Comparison of ENCODE assay signal across 20 cellular contexts in the genomic region with DNA sequence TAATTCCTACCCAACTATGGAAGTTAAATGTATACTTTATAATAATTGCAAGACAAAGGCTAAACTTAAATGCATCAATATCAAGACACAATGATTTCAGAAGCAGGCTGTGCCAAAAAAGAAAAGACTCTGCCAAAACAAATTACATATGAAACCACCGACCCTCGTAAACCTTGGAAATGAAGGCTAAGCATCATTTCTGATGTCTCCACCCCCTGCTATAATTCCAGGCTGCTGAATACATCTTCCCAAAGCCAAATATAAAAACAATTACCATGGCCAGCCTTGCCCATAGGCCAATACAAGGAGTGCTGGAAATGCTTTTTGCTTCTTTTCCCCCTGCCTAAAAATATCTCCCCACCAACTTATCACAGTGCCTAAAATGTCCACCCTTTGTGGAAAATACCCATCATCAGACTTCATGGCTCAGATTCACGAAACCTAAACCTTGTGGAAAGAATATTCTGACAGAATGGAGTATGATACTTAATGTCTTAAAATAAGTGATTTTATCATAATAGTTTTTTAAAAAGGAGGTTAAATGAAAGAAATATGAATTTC. TPM values are rescaled to one million over a fixed set of nuclear protein-coding genes. Genes with fewer than 3 reads are reported as not detected.
DNase-seq lines count a peak whose midpoint lies in the region; ATAC-seq and TF ChIP-seq lines count a peak whose summit lies in the region.
"Had no signal": no experiment of that assay in that cellular context is flagged by ENCODE, and none has a peak within 500 bp of the region (broad histone marks: within the 10 kb centered on the region; RNA-seq: fewer than 3 reads in every experiment).

No MANE protein-coding gene starts in this region.

- no peaks in the 10 kb centered on the region for H4K20me1 ChIP-seq in osteoblast (ENCODE audit: insufficient read depth, low read length)
- H4K20me1 ChIP-seq: BLaER1 had no signal

- peak overlapping the region; percentile 26 for H2AFZ ChIP-seq in osteoblast (ENCODE audit: low read length)

- no peaks in the 10 kb centered on the region for H3K79me2 ChIP-seq in osteoblast (ENCODE audit: insufficient read depth, low read length)

- in situ Hi-C loops in brain microvascular endothelial cell (cut with HindIII; ENCODE audit: low pct_ligation_motif_present, low sequenced_read_pairs) = no loop called here

- DNase-seq in BJ (ENCODE audit: low read depth) (peak; percentile 51), HCEC 1CT (peak; percentile 14), brain microvascular endothelial cell (no peak), osteoblast (ENCODE audit: insufficient read length, low spot score, missing footprints) (peak; percentile 76), thyroid gland (no peak), hippocampal formation (lab: John Stamatoyannopoulos, UW) (no peak)
- DNase-seq in stimulated activated CD4-positive, alpha-beta T cell treated with anti-CD3 and anti-CD28 coated beads, Interleukin-2, amount 100 ng/mL, for 48 hours = no peak
- DNase-seq: activated CD4-positive, alpha-beta T cell treated with anti-CD3 and anti-CD28 coated beads, Interleukin-2, amount 50 U/mL, for 4 hours; mucosa of descending colon; NCI-H1417 treated with DMSO at 0.1 percent for 48 hours; NCI-H2171; retina; stimulated activated CD4-positive, alpha-beta T cell treated with anti-CD3 and anti-CD28 coated beads, Interleukin-1b, Interleukin-23, amount 100 ng/mL, for 48 hours; SW 1271 had no signal

- H3K36me3 ChIP-seq in BJ (ENCODE audit: control insufficient read depth, insufficient read depth, low read length) = no peaks in the 10 kb centered on the region
- H3K36me3 ChIP-seq in brain microvascular endothelial cell (replicated peaks) = no peaks in the 10 kb centered on the region
- no peaks in the 10 kb centered on the region for H3K36me3 ChIP-seq in osteoblast (ENCODE audit: insufficient read depth, low read length)
- H3K36me3 ChIP-seq in thyroid gland = no peaks in the 10 kb centered on the region
- H3K36me3 ChIP-seq: BLaER1 had no signal

- H3K27me3 ChIP-seq in BJ (ENCODE audit: control insufficient read depth, insufficient read depth, low read length) = no peaks in the 10 kb centered on the region
- no peaks in the 10 kb centered on the region for H3K27me3 ChIP-seq in brain microvascular endothelial cell (replicated peaks)
- no peaks in the 10 kb centered on the region for H3K27me3 ChIP-seq in osteoblast (ENCODE audit: insufficient read depth, low read length)
- H3K27me3 ChIP-seq in thyroid gland = no peaks in the 10 kb centered on the region
- H3K27me3 ChIP-seq: BLaER1, cardiac muscle cell, foreskin keratinocyte had no signal

- H3K4me3 ChIP-seq in BJ (ENCODE audit: low read depth, low read length) = no peak overlapping the region
- no peak overlapping the region for H3K4me3 ChIP-seq in brain microvascular endothelial cell (ENCODE audit: low read depth, low read length)
- H3K4me3 ChIP-seq in osteoblast (ENCODE audit: insufficient read depth, low read length) = peak overlapping the region; percentile 15
- H3K4me3 ChIP-seq in thyroid gland (replicated peaks in 1 of 3) = no peak overlapping the region
- H3K4me3 ChIP-seq: BLaER1, cardiac muscle cell, K562, mucosa of descending colon had no signal

- POLR2A ChIA-PET in BJ (lab: Charles Lee) = no interaction called here

- no peak for TF ChIP-seq CTCF in BJ (IDR thresholded peaks at IDR 0.05; ENCODE audit: insufficient read depth, low read depth, low read length)
- no peak for TF ChIP-seq CTCF in brain microvascular endothelial cell (IDR thresholded peaks at IDR 0.05; ENCODE audit: low read depth, low read length, missing control alignments)
- no peak for TF ChIP-seq CTCF in osteoblast (IDR thresholded peaks at IDR 0.05; ENCODE audit: extremely low read depth, low read depth, low read length)
- no peak for TF ChIP-seq CTCF in thyroid gland (IDR thresholded peaks at IDR 0.05)

- 70 to 82% methylated on average over 3 of the region's 3 CpGs for whole genome bisulfite sequencing in thyroid gland, 2 donors

- intact Hi-C loops in thyroid gland (cut with DNase I) = no loop called here

- peak overlapping the region; percentile 62 for H3K4me2 ChIP-seq in osteoblast (ENCODE audit: insufficient read depth, low read length)
- H3K4me2 ChIP-seq: BLaER1 had no signal

- H3K4me1 ChIP-seq in osteoblast (ENCODE audit: insufficient read depth, low read length) = peaks cover 28% of the 10 kb centered on the region
- H3K4me1 ChIP-seq in thyroid gland = peaks cover 8 to 10% of the 10 kb centered on the region in 2 donors
- H3K4me1 ChIP-seq: BLaER1, foreskin keratinocyte had no signal

- TF ChIP-seq POLR2A in thyroid gland (IDR thresholded peaks at IDR 0.05) = no peak

- ATAC-seq in HG02763 (IDR thresholded peaks at IDR 0.05; ENCODE audit: unreplicated experiment) = no peak
- ATAC-seq: activated naive CD4-positive, alpha-beta T cell treated with anti-CD3 and anti-CD28 coated beads, Interleukin-2, amount 50 U/mL, for 72 hours; foreskin keratinocyte; K562; mucosa of descending colon had no signal

- peak overlapping the region; percentile 61 for H3K27ac ChIP-seq in brain microvascular endothelial cell
- H3K27ac ChIP-seq in osteoblast (ENCODE audit: low read depth, low read length) = peak overlapping the region; percentile 72
- no peak overlapping the region for H3K27ac ChIP-seq in thyroid gland
- H3K27ac ChIP-seq: BLaER1, foreskin keratinocyte had no signal

- H3K9me3 ChIP-seq in osteoblast (ENCODE audit: low read depth, low read length) (no peaks in the 10 kb centered on the region), thyroid gland (no peaks in the 10 kb centered on the region)
- H3K9me3 ChIP-seq: mucosa of descending colon had no signal

- CTCF ChIA-PET in BJ (lab: Yijun Ruan, JAX) = interaction anchor here (1.0 to 1.5 kb wide), 2 partner anchors 13 to 26 kb away, joined by 3 read pairs; no protein-coding TSS in a partner anchor

RNA-seq across cellular contexts. Expression of gene RCAN2, which starts 37.4 kb away (rescaled TPM):
- polyA plus RNA-seq in BJ (2011; rRNA removed) = 5.9 and 7.4 TPM in 2 replicates
- polyA minus RNA-seq in BJ (2011; rRNA and poly(A)+ RNA removed) = 4.2 and 4.9 TPM in 2 replicates
- total RNA-seq in osteoblast (14.1 and 15.6 TPM in 2 replicates), thyroid gland (10 to 100 TPM; 14.0 to 33.2 (median 23.3) TPM)
- total RNA-seq: foreskin keratinocyte had no signal
- polyA plus RNA-seq: foreskin keratinocyte, K562 had no signal

Comparison
In these comparisons a context has a peak if more than half of its experiments do, and no peak if none do; other contexts are left out.
1. DNase-seq: peak in BJ (single experiment), HCEC 1CT (single experiment) and osteoblast (single experiment); none in brain microvascular endothelial cell (single experiment), stimulated activated CD4-positive, alpha-beta T cell treated with anti-CD3 and anti-CD28 coated beads, Interleukin-2, amount 100 ng/mL, for 48 hours (0 of 2), thyroid gland (0 of 2) and hippocampal formation (0 of 2).
2. H3K27ac ChIP-seq: peak in brain microvascular endothelial cell (single experiment) and osteoblast (single experiment); none in thyroid gland (0 of 3).